ENCODE assay signal across 2 cellular contexts in genomic region chr17:69547230-69547629, GRCh38.
TF ChIP-seq lines count a peak whose summit lies in the region.

No MANE protein-coding gene starts in this region.

TF ChIP-seq in GM23338, 12 proteins besides CTCF, POLR2A, EP300 and RAD21:
- TF ChIP-seq ZNF462 (CRISPR knock-in tag; IDR thresholded peaks at IDR 0.05) (no peak), JUNB (IDR thresholded peaks at IDR 0.05; ENCODE audit: unreplicated experiment) (no peak), EZH2phosphoT487 (IDR thresholded peaks at IDR 0.05; ENCODE audit: unreplicated experiment) (no peak), ETS1 (IDR thresholded peaks at IDR 0.05) (no peak), ZNF331 (CRISPR knock-in tag; IDR thresholded peaks at IDR 0.05; ENCODE audit: low read depth) (no peak), POLR2AphosphoS5 (IDR thresholded peaks at IDR 0.05; ENCODE audit: low read depth) (no peak), EZH2 (IDR thresholded peaks at IDR 0.05; ENCODE audit: low read depth, unreplicated experiment) (no peak), REST (IDR thresholded peaks at IDR 0.05; ENCODE audit: unreplicated experiment) (no peak), CREB1 (CRISPR knock-in tag; IDR thresholded peaks at IDR 0.05; ENCODE audit: low read depth) (no peak), NANOG (IDR thresholded peaks at IDR 0.05; ENCODE audit: borderline replicate concordance) (no peak), STAT1 (IDR thresholded peaks at IDR 0.05; ENCODE audit: unreplicated experiment) (no peak), ZNF114 (CRISPR knock-in tag; IDR thresholded peaks at IDR 0.05) (no peak)

TF ChIP-seq in K562, 482 proteins besides CTCF, POLR2A, EP300 and RAD21 (continued from another document):
- TF ChIP-seq ZBTB40 (IDR thresholded peaks at IDR 0.05) (peak; percentile 66), ZBTB40 (CRISPR knock-in tag; IDR thresholded peaks at IDR 0.05) (no peak)
